ENCODE assay signal across 17 cellular contexts in genomic region chr4:48588230-48588943, GRCh38.
DNase-seq lines count a peak whose midpoint lies in the region; ATAC-seq and TF ChIP-seq lines count a peak whose summit lies in the region.
"Had no signal": no experiment of that assay in that cellular context is flagged by ENCODE, and none has a peak within 500 bp of the region (broad histone marks: within the 10 kb centered on the region; RNA-seq: fewer than 3 reads in every experiment).

No MANE protein-coding gene starts in this region.

- no peaks in the 10 kb centered on the region for H3K9me3 Mint-ChIP-seq in activated T-helper 1 cell treated with anti-CD3 and anti-CD28 coated beads, Interleukin-12 subunit alpha, Interleukin-12 subunit beta, Interleukin-2, Interleukin-4 antibody, amounts not matched to agents 30 ng/mL and 10 ng/mL and 1 ng/mL, durations not matched to agents 14 hours and 24 hours and 36 hours
- no peaks in the 10 kb centered on the region for H3K9me3 Mint-ChIP-seq in glutamatergic neuron (ENCODE audit: unreplicated experiment)

- no peak overlapping the region for H3K4me3 Mint-ChIP-seq in activated T-helper 1 cell treated with anti-CD3 and anti-CD28 coated beads, Interleukin-12 subunit alpha, Interleukin-12 subunit beta, Interleukin-2, Interleukin-4 antibody, amounts not matched to agents 30 ng/mL and 10 ng/mL and 1 ng/mL, durations not matched to agents 14 hours and 24 hours and 36 hours
- no peak overlapping the region for H3K4me3 Mint-ChIP-seq in glutamatergic neuron (ENCODE audit: unreplicated experiment)

- peak; percentile 6 for DNase-seq in CD1c-positive myeloid dendritic cell (ENCODE audit: extremely low spot score)
- no peak for DNase-seq in activated T-helper 1 cell treated with anti-CD3 and anti-CD28 coated beads, Interleukin-12 subunit alpha, Interleukin-12 subunit beta, Interleukin-2, Interleukin-4 antibody, amounts not matched to agents 30 ng/mL and 10 ng/mL and 1 ng/mL, durations not matched to agents 14 hours and 24 hours and 36 hours (ENCODE audit: low spot score)
- no peak for DNase-seq in glutamatergic neuron
- DNase-seq in DMS153 treated with DMSO at 0.1 percent for 48 hours (lab: John Stamatoyannopoulos, UW; ENCODE audit: unreplicated experiment): no peak
- no peak for DNase-seq in left ventricle myocardium superior
- no peak for DNase-seq in spleen
- DNase-seq in germinal center (ENCODE audit: low spot score): no peak
- DNase-seq: activated CD4-positive, CD25-positive, alpha-beta regulatory T cell treated with anti-CD3 and anti-CD28 coated beads, Interleukin-2, amount 50 U/mL, for 72 hours; caudate nucleus; hypothalamus; NCI-H446; Peyer's patch; right cardiac atrium; uterus had no signal

- no peak for TF ChIP-seq CTCF in glutamatergic neuron (IDR thresholded peaks at IDR 0.05; ENCODE audit: partially characterized antibody, unreplicated experiment)
- TF ChIP-seq CTCF in spleen (IDR thresholded peaks at IDR 0.05 in 8 of 11, conservative IDR thresholded peaks at IDR 0.05 in 3 of 11): no peak

- H3K4me1 Mint-ChIP-seq in activated T-helper 1 cell treated with anti-CD3 and anti-CD28 coated beads, Interleukin-12 subunit alpha, Interleukin-12 subunit beta, Interleukin-2, Interleukin-4 antibody, amounts not matched to agents 30 ng/mL and 10 ng/mL and 1 ng/mL, durations not matched to agents 14 hours and 24 hours and 36 hours (ENCODE audit: low read depth): peaks cover 14% of the 10 kb centered on the region
- H3K4me1 Mint-ChIP-seq in glutamatergic neuron (ENCODE audit: low read depth, unreplicated experiment): no peaks in the 10 kb centered on the region

- intact Hi-C loops in activated T-helper 1 cell treated with anti-CD3 and anti-CD28 coated beads, Interleukin-12 subunit alpha, Interleukin-12 subunit beta, Interleukin-2, Interleukin-4 antibody, amounts not matched to agents 30 ng/mL and 10 ng/mL and 1 ng/mL, durations not matched to agents 14 hours and 24 hours and 36 hours (cut with micrococcal nuclease): no loop called here
- intact Hi-C loops in left ventricle myocardium superior (cut with micrococcal nuclease): no loop called here
- intact Hi-C loops in spleen (cut with DNase I; ENCODE audit: low total_unique reads): no loop called here

- H3K27me3 ChIP-seq in spleen (replicated peaks in 1 of 7): no peaks in the 10 kb centered on the region
- H3K27me3 ChIP-seq: Peyer's patch, uterus had no signal

- H3K27me3 Mint-ChIP-seq in activated T-helper 1 cell treated with anti-CD3 and anti-CD28 coated beads, Interleukin-12 subunit alpha, Interleukin-12 subunit beta, Interleukin-2, Interleukin-4 antibody, amounts not matched to agents 30 ng/mL and 10 ng/mL and 1 ng/mL, durations not matched to agents 14 hours and 24 hours and 36 hours (ENCODE audit: insufficient read depth): no peaks in the 10 kb centered on the region
- H3K27me3 Mint-ChIP-seq in glutamatergic neuron (ENCODE audit: unreplicated experiment): no peaks in the 10 kb centered on the region

- H3K4me1 ChIP-seq in spleen: peaks cover 0 to 31% (median 7%) of the 10 kb centered on the region in 6 donors
- H3K4me1 ChIP-seq: Peyer's patch, uterus had no signal

- ATAC-seq in GM18868 (IDR thresholded peaks at IDR 0.05; ENCODE audit: unreplicated experiment): peak; percentile 54
- ATAC-seq in left ventricle myocardium superior: no peak
- ATAC-seq: left lobe of liver, right cardiac atrium had no signal

- peaks cover 24% of the 10 kb centered on the region for H3K36me3 Mint-ChIP-seq in activated T-helper 1 cell treated with anti-CD3 and anti-CD28 coated beads, Interleukin-12 subunit alpha, Interleukin-12 subunit beta, Interleukin-2, Interleukin-4 antibody, amounts not matched to agents 30 ng/mL and 10 ng/mL and 1 ng/mL, durations not matched to agents 14 hours and 24 hours and 36 hours (ENCODE audit: low read depth)
- peaks cover 4% of the 10 kb centered on the region for H3K36me3 Mint-ChIP-seq in glutamatergic neuron (ENCODE audit: unreplicated experiment)

- H3K4me3 ChIP-seq in spleen: no peak overlapping the region
- H3K4me3 ChIP-seq: Peyer's patch, uterus had no signal

- peak overlapping the region in 1 of 8 donors; percentile 21 for H3K27ac ChIP-seq in spleen
- H3K27ac ChIP-seq: C4-2B, Peyer's patch, uterus had no signal

- no peak for TF ChIP-seq POLR2A in spleen (IDR thresholded peaks at IDR 0.05)

- WGBS in spleen, 5 donors: 59 to 95% (median 75%) methylated on average over 3 of the region's 3 CpGs

- peaks cover 0 to 96% (median 40%) of the 10 kb centered on the region in 6 donors for H3K36me3 ChIP-seq in spleen
- H3K36me3 ChIP-seq: uterus had no signal

- peak overlapping the region; percentile 1 for H3K27ac Mint-ChIP-seq in activated T-helper 1 cell treated with anti-CD3 and anti-CD28 coated beads, Interleukin-12 subunit alpha, Interleukin-12 subunit beta, Interleukin-2, Interleukin-4 antibody, amounts not matched to agents 30 ng/mL and 10 ng/mL and 1 ng/mL, durations not matched to agents 14 hours and 24 hours and 36 hours
- peak overlapping the region; percentile 65 for H3K27ac Mint-ChIP-seq in glutamatergic neuron (ENCODE audit: unreplicated experiment)

- no peaks in the 10 kb centered on the region for H3K9me3 ChIP-seq in spleen
- H3K9me3 ChIP-seq: Peyer's patch, uterus had no signal
